ENCODE assay signal across 15 cellular contexts in the genomic region with DNA sequence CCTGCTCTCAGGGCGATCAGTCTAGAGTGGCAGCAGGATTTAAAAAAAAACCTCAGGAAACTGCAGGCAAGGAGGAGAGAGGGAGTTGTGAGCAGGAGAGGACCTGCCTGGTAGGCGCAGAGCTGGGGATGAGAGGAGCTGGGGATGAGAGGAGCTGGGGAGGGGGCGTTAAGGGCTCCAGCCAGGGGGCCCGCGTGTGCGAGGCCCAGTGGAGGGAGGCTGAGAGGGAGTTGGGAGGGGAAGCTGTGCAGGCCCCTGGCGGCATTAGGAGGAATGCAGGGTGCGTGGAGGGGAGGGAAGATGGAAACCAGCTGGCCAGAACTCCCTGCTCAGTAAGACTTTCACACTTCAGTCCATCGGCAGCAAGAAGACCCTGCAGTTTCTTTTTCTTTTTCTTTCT. TPM values are rescaled to one million over a fixed set of nuclear protein-coding genes. Genes with fewer than 3 reads are reported as not detected.
DNase-seq lines count a peak whose midpoint lies in the region; ATAC-seq and FAIRE-seq lines count a peak whose summit lies in the region.
"Had no signal": no experiment of that assay in that cellular context is flagged by ENCODE, and none has a peak within 500 bp of the region (broad histone marks: within the 10 kb centered on the region; RNA-seq: fewer than 3 reads in every experiment).

No MANE protein-coding gene starts in this region.

- H3K27me3 ChIP-seq in BLaER1: no peaks in the 10 kb centered on the region

- no peak overlapping the region for H3K4me3 ChIP-seq in BLaER1

- peaks cover 41% of the 10 kb centered on the region for H4K20me1 ChIP-seq in BLaER1

- no peak overlapping the region for H3K9ac ChIP-seq in BLaER1

- ATAC-seq in left cardiac atrium: peak; percentile 79 to 85
- ATAC-seq in HG02610 (IDR thresholded peaks at IDR 0.05; ENCODE audit: unreplicated experiment): no peak
- ATAC-seq in HG02970 (IDR thresholded peaks at IDR 0.05; ENCODE audit: low FRiP score, unreplicated experiment): no peak

- H3K36me3 ChIP-seq in BLaER1: peaks cover 51% of the 10 kb centered on the region

- peak; percentile 43 for DNase-seq in amniotic epithelial cell (ENCODE audit: low read depth)
- no peak for DNase-seq in left cardiac atrium
- peak; percentile 66 for DNase-seq in retina
- no peak for DNase-seq in RCC 7860 (ENCODE audit: low spot score)
- DNase-seq in stimulated activated CD4-positive, alpha-beta T cell treated with anti-CD3 and anti-CD28 coated beads, Interleukin-15, amount 100 ng/mL, for 24 hours: no peak
- DNase-seq: activated CD4-positive, alpha-beta T cell treated with anti-CD3 and anti-CD28 coated beads for 48 hours; activated naive CD8-positive, alpha-beta T cell treated with anti-CD3 and anti-CD28 coated beads, Interleukin-2, amount 10 ng/mL, durations not matched to agents 7 days and 5 days; erythroblast; NCI-H526; stimulated activated naive CD4-positive, alpha-beta T cell treated with Interleukin-2 at 50 U/mL for 16 hours had no signal

- H3K27ac ChIP-seq in BLaER1: no peak overlapping the region

- peak overlapping the region; percentile 12; the same call in 1 of the 2 replicates for H3K4me2 ChIP-seq in BLaER1

- no peaks in the 10 kb centered on the region for H3K9me3 ChIP-seq in BLaER1

- FAIRE-seq in RCC 7860 (lab: Jason Lieb, UNC): no peak
- FAIRE-seq: D721Med had no signal

- intact Hi-C loops in left cardiac atrium (cut with DNase I): no loop called here

- peaks cover 24% of the 10 kb centered on the region for H3K4me1 ChIP-seq in BLaER1

RNA-seq across cellular contexts. Expression of a gene that starts 45.2 kb away (rescaled TPM):
- total RNA-seq in left cardiac atrium: 1 to 10 TPM; 4.6 to 6.0 TPM
- total RNA-seq: activated naive CD8-positive, alpha-beta T cell treated with anti-CD3 and anti-CD28 coated beads, Interleukin-2, amount 10 ng/mL, durations not matched to agents 7 days and 5 days; mononuclear cell had no signal

RNA-seq across cellular contexts. Expression of a gene that starts 48.1 kb away (rescaled TPM):
- 10 to 100 TPM in 1 of 2 donors, 1 to 10 TPM in 1; 8.2 to 11.5 TPM for total RNA-seq in left cardiac atrium

Comparison
In these comparisons a context has a peak if more than half of its experiments do, and no peak if none do; other contexts are left out.
1. DNase-seq: peak in amniotic epithelial cell (single experiment) and retina (single experiment); none in left cardiac atrium (single experiment), RCC 7860 (single experiment) and stimulated activated CD4-positive, alpha-beta T cell treated with anti-CD3 and anti-CD28 coated beads, Interleukin-15, amount 100 ng/mL, for 24 hours (single experiment).
2. ATAC-seq: peak in left cardiac atrium (2 of 2); none in HG02610 (single experiment) and HG02970 (single experiment).